ENCODE assay signal across 16 cellular contexts in the genomic region with DNA sequence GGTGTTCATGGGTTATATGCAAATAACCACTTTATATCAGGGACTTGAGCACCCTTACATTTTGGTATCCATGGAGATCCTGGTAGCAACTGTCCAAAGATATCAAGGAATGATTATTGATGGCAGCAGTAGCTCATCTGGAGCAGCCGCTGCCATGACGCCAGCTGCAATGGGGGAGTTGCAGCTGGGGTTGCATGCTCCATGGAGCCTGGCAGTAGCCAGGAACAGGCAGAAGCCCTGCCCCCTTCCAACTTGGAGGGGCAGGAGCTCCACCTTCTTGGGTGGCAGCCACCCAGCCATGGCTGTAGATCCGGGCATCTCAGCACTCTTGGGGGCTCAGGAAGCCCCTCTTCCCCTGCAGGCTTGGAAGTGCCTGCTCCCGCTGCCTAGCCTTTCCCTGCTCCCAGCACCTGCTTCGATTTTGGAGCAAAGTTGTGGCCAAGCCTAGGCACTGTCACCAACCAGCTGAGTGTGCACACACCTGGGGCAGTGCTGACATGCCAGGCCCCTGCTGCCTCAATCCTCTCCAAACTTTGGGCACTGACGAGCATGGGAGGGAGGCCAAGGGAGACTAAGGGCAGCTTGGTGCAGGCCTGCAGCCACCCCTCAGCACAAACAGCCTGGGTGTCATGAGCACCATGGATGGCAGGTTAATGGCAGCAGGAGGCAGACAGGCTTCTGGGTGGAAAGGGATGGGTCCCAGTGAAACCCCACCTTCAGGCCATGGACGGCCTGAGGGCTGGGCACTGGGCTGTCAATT.
DNase-seq lines count a peak whose midpoint lies in the region; ATAC-seq and TF ChIP-seq lines count a peak whose summit lies in the region.
"Had no signal": no experiment of that assay in that cellular context is flagged by ENCODE, and none has a peak within 500 bp of the region (broad histone marks: within the 10 kb centered on the region; RNA-seq: fewer than 3 reads in every experiment).

No MANE protein-coding gene starts in this region.

- H4K20me1 ChIP-seq in OCI-LY7 (ENCODE audit: insufficient read depth, low read length): no peaks in the 10 kb centered on the region

- peak; percentile 14 to 55 for ATAC-seq in upper lobe of left lung (ENCODE audit: low FRiP score in 2 of 2)
- ATAC-seq: GM12878, HCT116 had no signal

- H3K27ac ChIP-seq in SJCRH30 (peak overlapping the region; percentile 48), upper lobe of left lung (no peak overlapping the region), transverse colon (no peak overlapping the region), OCI-LY7 (ENCODE audit: low read depth, low read length, poor library complexity, severe bottlenecking) (no peak overlapping the region)
- H3K27ac ChIP-seq: HL-60 had no signal

- H3K9me2 ChIP-seq in OCI-LY7 (ENCODE audit: insufficient read depth, low read length): no peaks in the 10 kb centered on the region

- H3K36me3 ChIP-seq in SJCRH30: no peaks in the 10 kb centered on the region
- H3K36me3 ChIP-seq in upper lobe of left lung: no peaks in the 10 kb centered on the region
- no peaks in the 10 kb centered on the region for H3K36me3 ChIP-seq in transverse colon
- no peaks in the 10 kb centered on the region for H3K36me3 ChIP-seq in OCI-LY7 (ENCODE audit: insufficient read depth, low read length)

- CTCF ChIA-PET in OCI-LY7 (lab: Charles Lee; ENCODE audit: unreplicated experiment): no interaction called here

- no TSS peak for BruUV-seq in OCI-LY7 (replicated peaks; lab: Mats Ljungman, UMichigan)

- H3K9me3 Mint-ChIP-seq in nephron progenitor cell: no peaks in the 10 kb centered on the region
- H3K9me3 Mint-ChIP-seq: CD4-positive, alpha-beta T cell had no signal

- no peak overlapping the region for H3K4me3 Mint-ChIP-seq in nephron progenitor cell
- H3K4me3 Mint-ChIP-seq: CD4-positive, alpha-beta T cell had no signal

- TF ChIP-seq CTCF in nephron progenitor cell (IDR thresholded peaks at IDR 0.05) (no peak), upper lobe of left lung (IDR thresholded peaks at IDR 0.05) (no peak), transverse colon (IDR thresholded peaks at IDR 0.05) (no peak), OCI-LY7 (conservative IDR thresholded peaks at IDR 0.05; ENCODE audit: low read length) (no peak)

- no peak overlapping the region for H3K27ac Mint-ChIP-seq in nephron progenitor cell
- H3K27ac Mint-ChIP-seq: CD4-positive, alpha-beta T cell had no signal

- peak; percentile 3 for DNase-seq in activated gamma-delta T cell (lab: John Stamatoyannopoulos, UW)
- DNase-seq in activated gamma-delta T cell treated with Interleukin-2 at 50 U/mL for 16 hours: no peak
- peak; percentile 71 to 80 for DNase-seq in SJCRH30
- peak; percentile 6 for DNase-seq in nephron progenitor cell
- DNase-seq in upper lobe of left lung: peak in 1 of 2 donors; percentile 24
- no peak for DNase-seq in transverse colon
- DNase-seq in OCI-LY7 (ENCODE audit: low spot score): no peak
- no peak for DNase-seq in A172 (ENCODE audit: low spot score)
- DNase-seq: AML-193; C1 segment of cervical spinal cord; CD4-positive, alpha-beta T cell; COR-L47; DMS79 had no signal

- H3K27me3 ChIP-seq in SJCRH30 (no peaks in the 10 kb centered on the region), upper lobe of left lung (no peaks in the 10 kb centered on the region), transverse colon (no peaks in the 10 kb centered on the region)

- no peak overlapping the region for H3K4me2 ChIP-seq in OCI-LY7 (ENCODE audit: low read length)

- H3K36me3 Mint-ChIP-seq in nephron progenitor cell (ENCODE audit: low read depth): no peaks in the 10 kb centered on the region

- H3K4me1 ChIP-seq in SJCRH30 (peaks cover 11% of the 10 kb centered on the region), upper lobe of left lung (no peaks in the 10 kb centered on the region), transverse colon (no peaks in the 10 kb centered on the region), OCI-LY7 (ENCODE audit: insufficient read depth, low read length, poor library complexity, severe bottlenecking) (no peaks in the 10 kb centered on the region)

- no peak overlapping the region for H2AFZ ChIP-seq in OCI-LY7 (ENCODE audit: low read length)

- TF ChIP-seq POLR2A in upper lobe of left lung (IDR thresholded peaks at IDR 0.05) (no peak), transverse colon (IDR thresholded peaks at IDR 0.05) (no peak)

- no peaks in the 10 kb centered on the region for H3K4me1 Mint-ChIP-seq in nephron progenitor cell

- WGBS in upper lobe of left lung, 2 donors: 84 to 91% methylated on average over 5 to 6 of the region's 7 CpGs
- 53% methylated on average over 7 of the region's 7 CpGs; no CpG with 5 or more reads in 1 of the 2 donors for WGBS in transverse colon (ENCODE audit: low coverage in 1 of 2), 2 donors

- TF ChIP-seq EP300 in upper lobe of left lung (IDR thresholded peaks at IDR 0.05) (no peak), transverse colon (IDR thresholded peaks at IDR 0.05; ENCODE audit: low read depth) (no peak)

- intact Hi-C loops in transverse colon (cut with DNase I; ENCODE audit: low total_unique reads) (loop anchor here (10.0 kb wide), 1 partner anchor 264 kb away; no protein-coding TSS in a partner anchor), OCI-LY7 (cut with micrococcal nuclease; ENCODE audit: unreplicated experiment) (no loop called here)

- H3K79me2 ChIP-seq in OCI-LY7 (ENCODE audit: insufficient read depth, low read depth, low read length): no peaks in the 10 kb centered on the region

- POLR2A ChIA-PET in OCI-LY7 (lab: Charles Lee): no interaction called here

- H3K9me3 ChIP-seq in SJCRH30 (replicated peaks) (no peaks in the 10 kb centered on the region), upper lobe of left lung (no peaks in the 10 kb centered on the region), transverse colon (no peaks in the 10 kb centered on the region), OCI-LY7 (ENCODE audit: low read length) (no peaks in the 10 kb centered on the region)

- H3K27me3 Mint-ChIP-seq in nephron progenitor cell (ENCODE audit: low read depth, poor library complexity): no peaks in the 10 kb centered on the region
- H3K27me3 Mint-ChIP-seq: CD4-positive, alpha-beta T cell had no signal

- H3K4me3 ChIP-seq in SJCRH30 (no peak overlapping the region), upper lobe of left lung (no peak overlapping the region), transverse colon (no peak overlapping the region), OCI-LY7 (ENCODE audit: low read depth, low read length, poor library complexity, severe bottlenecking) (no peak overlapping the region)
- H3K4me3 ChIP-seq: GM12878 had no signal

- in situ Hi-C loops in transverse colon (cut with MboI; ENCODE audit: low pct_ligation_motif_present in 1 of 4, low pct_unique_long_range_greater_than_20kb in 1 of 4, low sequenced_read_pairs in 3 of 4): no loop called here

Comparison
In these comparisons a context has a peak if more than half of its experiments do, and no peak if none do; other contexts are left out.
1. DNase-seq: peak in activated gamma-delta T cell (single experiment), SJCRH30 (2 of 2) and nephron progenitor cell (single experiment); none in activated gamma-delta T cell treated with Interleukin-2 at 50 U/mL for 16 hours (single experiment), transverse colon (single experiment), OCI-LY7 (single experiment) and A172 (single experiment).